ENCODE assay signal across 8 cellular contexts in genomic region chr2:237627463-237628321, GRCh38. TPM values are rescaled to one million over a fixed set of nuclear protein-coding genes. Genes with fewer than 3 reads are reported as not detected.
DNase-seq lines count a peak whose midpoint lies in the region; ATAC-seq and TF ChIP-seq lines count a peak whose summit lies in the region.

Gene LRRFIP1, plus strand, starts transcription at chr2:237627587. Its CDS starts 58 bp downstream, at chr2:237627645.

- peak within 1 kb of the TSS; percentile 85 for H4K5ac ChIP-seq in IMR-90 (ENCODE audit: low read depth, low read length)

- TF ChIP-seq RAD21 in IMR-90 (IDR thresholded peaks at IDR 0.05; ENCODE audit: low read length), result 0 out of 2 replicates have a peak, but pooled peaks have one; percentile 5

- dilution Hi-C loops in IMR-90 (cut with HindIII; ENCODE audit: low sequenced_read_pairs, unreplicated experiment), result no loop called here

- H2AK5ac ChIP-seq in IMR-90 (ENCODE audit: low read depth, low read length), result peak within 1 kb of the TSS; percentile 92

- peak within 1 kb of the TSS; percentile 94 for H2AFZ ChIP-seq in IMR-90 (replicated peaks; ENCODE audit: low read length, poor library complexity)

- no peak within 1 kb of the TSS; the same call in 2 of the 3 replicates for H2BK15ac ChIP-seq in IMR-90 (ENCODE audit: low read depth, low read length)

- peak within 1 kb of the TSS; percentile 99 for H3K4me2 ChIP-seq in IMR-90 (ENCODE audit: low read depth, low read length)

- peak within 1 kb of the TSS; percentile 55 to 89 for H4K8ac ChIP-seq in IMR-90 (ENCODE audit: low read depth in 2 of 2, low read length in 2 of 2)

- no TSS peak for BruUV-seq in IMR-90 (replicated peaks; lab: Mats Ljungman, UMichigan)

- peak within 1 kb of the TSS; percentile 84 for H3K4ac ChIP-seq in IMR-90 (ENCODE audit: low read depth, low read length)

- H2BK20ac ChIP-seq in IMR-90 (ENCODE audit: low read depth, low read length), result no peak within 1 kb of the TSS

- H3K27me3 ChIP-seq in IMR-90 (ENCODE audit: control insufficient read depth, insufficient read depth, low read length) (no peaks in the 10 kb centered on the region), ascending aorta (no peaks in the 10 kb centered on the region)

- H2AK9ac ChIP-seq in IMR-90 (replicated peaks; ENCODE audit: low read depth, low read length, poor library complexity), result peak within 1 kb of the TSS; percentile 88

- H3K9me1 ChIP-seq in IMR-90 (ENCODE audit: insufficient read depth, low read length), result peaks cover 18% of the 10 kb centered on the region

- peaks cover 14% of the 10 kb centered on the region for H3K36me3 ChIP-seq in IMR-90 (ENCODE audit: control insufficient read depth, insufficient read depth, low read length)
- no peaks in the 10 kb centered on the region for H3K36me3 ChIP-seq in ascending aorta

- intact Hi-C loops in IMR-90 (cut with micrococcal nuclease), result loop anchor here (1.0 kb wide), 1 partner anchor 117 kb away; no protein-coding TSS in a partner anchor
- intact Hi-C loops in ascending aorta (cut with DNase I), result loop anchor here (1.0 kb wide), 1 partner anchor 27 kb away; no protein-coding TSS in a partner anchor

- no peak within 1 kb of the TSS for H2BK5ac ChIP-seq in IMR-90 (ENCODE audit: low read depth, low read length, poor library complexity, severe bottlenecking)

- H3K56ac ChIP-seq in IMR-90 (ENCODE audit: extremely low read depth, insufficient read depth, low read length), result peak within 1 kb of the TSS; percentile 56; the same call in 1 of the 2 replicates

- ATAC-seq in IMR-90 (ENCODE audit: low read depth), result peak; percentile 97
- ATAC-seq in GM21717 (IDR thresholded peaks at IDR 0.05; ENCODE audit: unreplicated experiment), result no peak
- no peak for ATAC-seq in HG02623 (IDR thresholded peaks at IDR 0.05; ENCODE audit: unreplicated experiment)
- ATAC-seq in GM18861 (IDR thresholded peaks at IDR 0.05; ENCODE audit: unreplicated experiment), result no peak

- H3K23ac ChIP-seq in IMR-90 (ENCODE audit: low read depth, low read length), result peak within 1 kb of the TSS; percentile 88; the same call in 1 of the 2 replicates

- peak within 1 kb of the TSS; percentile 90 for H3K4me3 ChIP-seq in IMR-90 (ENCODE audit: insufficient read depth, low read depth, low read length)
- peak within 1 kb of the TSS; percentile 89 to 97 for H3K4me3 ChIP-seq in ascending aorta

- no peak for TF ChIP-seq CTCF in C4-2B (conservative IDR thresholded peaks at IDR 0.05)
- 0 out of 2 replicates have a peak, but pooled peaks have one; percentile 19 for TF ChIP-seq CTCF in IMR-90 (conservative IDR thresholded peaks at IDR 0.05; ENCODE audit: low read depth, low read length)
- peak in 1 of 3 experiments; percentile 20 for TF ChIP-seq CTCF in ascending aorta (IDR thresholded peaks at IDR 0.05)

- H2BK120ac ChIP-seq in IMR-90 (ENCODE audit: low read depth, low read length), result peak within 1 kb of the TSS; percentile 73

- WGBS in IMR-90 (ENCODE audit: extremely low coverage in 2 of 2, insufficient read length in 1 of 2), 2 experiments, result 0% methylated on average over 56 of the region's 112 CpGs; no CpG with 5 or more reads in 1 of the 2 experiments

- H3K4me1 ChIP-seq in IMR-90 (ENCODE audit: control insufficient read depth, insufficient read depth, low read length), result peaks cover 7% of the 10 kb centered on the region
- peaks cover 22 to 52% of the 10 kb centered on the region in 2 donors for H3K4me1 ChIP-seq in ascending aorta

- POLR2A ChIA-PET in IMR-90 (lab: Charles Lee; ENCODE audit: unreplicated experiment), result no interaction called here

- TF ChIP-seq POLR2A in IMR-90 (IDR thresholded peaks at IDR 0.05; ENCODE audit: low read depth, low read length), result peak; percentile 31; the same call in 1 of the 2 replicates

- H3K9me3 ChIP-seq in IMR-90 (ENCODE audit: control insufficient read depth, insufficient read depth, low read length) (no peaks in the 10 kb centered on the region), ascending aorta (no peaks in the 10 kb centered on the region)

- peak within 1 kb of the TSS; percentile 50 for H3K18ac ChIP-seq in IMR-90 (ENCODE audit: low read depth, low read length)

- H4K20me1 ChIP-seq in IMR-90 (ENCODE audit: insufficient read depth, low read length), result peaks cover 25% of the 10 kb centered on the region; the same call in 1 of the 2 replicates

- H3K79me1 ChIP-seq in IMR-90 (ENCODE audit: low read depth in 1 of 2, low read length in 2 of 2), result peaks cover 12 to 58% of the 10 kb centered on the region in 2 experiments

- in situ Hi-C loops in IMR-90 (cut with MboI; ENCODE audit: low sequenced_read_pairs), result no loop called here

- peak within 1 kb of the TSS; percentile 91 for H3K14ac ChIP-seq in IMR-90 (replicated peaks; ENCODE audit: low read depth, low read length)

- no peak for DNase-seq in IMR-90
- DNase-seq in ascending aorta (ENCODE audit: low spot score in 2 of 2), result peak in 1 of 2 donors; percentile 77
- DNase-seq in hepatic stellate cell (ENCODE audit: low spot score), result peak; percentile 72
- DNase-seq in pulmonary artery endothelial cell (ENCODE audit: low read depth, low spot score), result no peak

- H4K91ac ChIP-seq in IMR-90 (ENCODE audit: insufficient read depth, low read depth, low read length), result peak within 1 kb of the TSS; percentile 67

- peak within 1 kb of the TSS; percentile 59 for H3K27ac ChIP-seq in C4-2B
- H3K27ac ChIP-seq in IMR-90 (ENCODE audit: insufficient read depth, low read length), result peak within 1 kb of the TSS; percentile 49; the same call in 1 of the 2 replicates
- H3K27ac ChIP-seq in ascending aorta, result peak within 1 kb of the TSS; percentile 94 to 99

- peak within 1 kb of the TSS; percentile 79 for H3K9ac ChIP-seq in IMR-90 (ENCODE audit: low read depth, low read length)

- CTCF ChIA-PET in IMR-90 (lab: Yijun Ruan, JAX), result interaction anchor here (1.1 kb wide), 1 partner anchor 20 kb away, joined by 3 read pairs; no protein-coding TSS in a partner anchor

TF ChIP-seq in IMR-90, 13 proteins besides CTCF, POLR2A, EP300 and RAD21:
- TF ChIP-seq MXI1 (IDR thresholded peaks at IDR 0.05; ENCODE audit: borderline replicate concordance, low read depth, low read length), result peak; percentile 22; the same call in 1 of the 2 replicates
- TF ChIP-seq RCOR1 (IDR thresholded peaks at IDR 0.05; ENCODE audit: insufficient replicate concordance, low read length), result no peak
- TF ChIP-seq USF2 (IDR thresholded peaks at IDR 0.05; ENCODE audit: low read depth, low read length), result no peak
- no peak for TF ChIP-seq SMC3 (IDR thresholded peaks at IDR 0.05; ENCODE audit: low read depth, low read length)
- no peak for TF ChIP-seq BHLHE40 (IDR thresholded peaks at IDR 0.05; ENCODE audit: low read depth, low read length)
TF ChIP-seq in IMR-90: peak in this region for 1.

RNA-seq across cellular contexts. Expression of gene LRRFIP1, which starts in this region (rescaled TPM):
- total RNA-seq in IMR-90 (2012; rRNA removed), result 52.2 and 63.0 TPM in 2 replicates
- polyA plus RNA-seq in IMR-90 (2012; rRNA removed), result 47.4 and 54.4 TPM in 2 replicates
- 22.4 and 32.2 TPM in 2 replicates for polyA plus RNA-seq in IMR-90 (2012; cell fraction: cytosol; rRNA removed)
- 26.6 and 80.9 TPM in 2 replicates for polyA plus RNA-seq in IMR-90 (2012; cell fraction: nucleus; rRNA removed; ENCODE audit: low replicate concordance)
- 133 TPM for total RNA-seq in ascending aorta
- 127 and 152 TPM in 2 replicates for total RNA-seq in pulmonary artery endothelial cell
